ENCODE assay signal across 10 cellular contexts in the genomic region with DNA sequence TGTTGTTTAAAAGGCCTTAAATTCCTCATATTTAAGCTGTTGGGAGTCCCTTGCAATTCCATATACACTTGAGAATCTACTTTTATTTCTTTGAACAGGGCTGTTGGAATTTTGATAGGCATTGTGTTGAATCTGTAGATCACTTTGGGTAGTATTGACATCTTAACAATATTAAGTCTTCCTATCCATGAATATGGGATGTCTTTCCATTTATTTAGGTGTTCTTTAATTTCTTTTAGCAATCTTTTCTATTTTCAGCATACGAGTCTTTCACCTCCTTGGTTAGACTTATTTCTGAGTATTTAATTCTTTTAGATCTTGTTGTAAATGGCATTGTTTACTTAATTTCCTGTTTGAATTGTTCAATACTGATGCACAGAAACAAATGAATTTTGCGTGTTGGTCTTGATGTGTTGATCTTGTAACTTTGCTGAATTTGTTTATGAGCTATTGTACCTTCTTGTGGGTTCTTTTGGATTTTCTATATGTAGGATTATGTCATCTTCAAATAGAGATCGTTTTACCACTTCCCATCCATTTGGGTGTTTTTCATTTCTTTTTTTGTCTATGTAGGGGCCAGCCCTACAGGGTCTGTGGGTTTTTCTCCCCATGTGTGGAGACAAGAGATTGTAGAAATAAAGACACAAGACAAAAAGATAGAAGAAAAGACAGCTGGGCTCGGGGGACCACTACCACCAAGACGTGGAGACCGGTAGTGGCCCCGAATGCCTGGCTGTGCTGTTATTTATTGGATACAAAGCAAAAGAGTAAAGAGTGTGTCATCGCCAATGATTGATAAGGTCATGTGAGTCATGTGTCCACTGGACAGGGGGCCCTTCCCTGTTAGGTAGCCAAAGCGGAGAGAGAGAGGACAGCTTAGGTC.
DNase-seq lines count a peak whose midpoint lies in the region; ATAC-seq, FAIRE-seq and TF ChIP-seq lines count a peak whose summit lies in the region.
"Had no signal": no experiment of that assay in that cellular context is flagged by ENCODE, and none has a peak within 500 bp of the region (broad histone marks: within the 10 kb centered on the region; RNA-seq: fewer than 3 reads in every experiment).

No MANE protein-coding gene starts in this region.

- no peak overlapping the region for H3K9ac ChIP-seq in BLaER1
- peak overlapping the region; percentile 39 for H3K9ac ChIP-seq in SU-DHL-6 (ENCODE audit: low read length)

- H3K9me2 ChIP-seq in SU-DHL-6 (replicated peaks; ENCODE audit: insufficient read depth, low read length), result no peaks in the 10 kb centered on the region

- no peaks in the 10 kb centered on the region for H3K27me3 ChIP-seq in BLaER1
- no peaks in the 10 kb centered on the region for H3K27me3 ChIP-seq in SU-DHL-6 (ENCODE audit: low read length)
- H3K27me3 ChIP-seq in effector memory CD4-positive, alpha-beta T cell (replicated peaks; ENCODE audit: control insufficient read depth, insufficient read depth, low read length, poor library complexity, severe bottlenecking), result no peaks in the 10 kb centered on the region
- H3K27me3 ChIP-seq: esophagus muscularis mucosa, heart right ventricle had no signal

- ATAC-seq in HG03378 (IDR thresholded peaks at IDR 0.05; ENCODE audit: unreplicated experiment), result no peak
- ATAC-seq: heart right ventricle had no signal

- H2AFZ ChIP-seq in SU-DHL-6 (ENCODE audit: low read depth, low read length, severe bottlenecking), result peak overlapping the region; percentile 65

- H3K27ac ChIP-seq in BLaER1 (no peak overlapping the region), SU-DHL-6 (ENCODE audit: low read depth, low read length) (peak overlapping the region; percentile 76)
- peak overlapping the region; percentile 64 for H3K27ac ChIP-seq in effector memory CD4-positive, alpha-beta T cell (ENCODE audit: insufficient read depth, low read length, poor library complexity, severe bottlenecking)
- H3K27ac ChIP-seq: esophagus muscularis mucosa had no signal

- H3K79me2 ChIP-seq in SU-DHL-6 (ENCODE audit: insufficient read depth, low read length), result no peaks in the 10 kb centered on the region

- intact Hi-C loops in posterior cingulate gyrus (cut with DNase I), result loop anchor here (5.0 kb wide), 2 partner anchors 100 to 135 kb away; no protein-coding TSS in a partner anchor

- H3K4me3 ChIP-seq in BLaER1, result no peak overlapping the region
- peak overlapping the region; percentile 3; the same call in 1 of the 2 replicates for H3K4me3 ChIP-seq in GM12864 (ENCODE audit: low read depth, low read length)
- peak overlapping the region; percentile 20 for H3K4me3 ChIP-seq in SU-DHL-6 (ENCODE audit: insufficient read depth, low read length, poor library complexity, severe bottlenecking)
- peak overlapping the region; percentile 39 for H3K4me3 ChIP-seq in effector memory CD4-positive, alpha-beta T cell (ENCODE audit: insufficient read depth, low read depth, low read length, poor library complexity, severe bottlenecking)
- H3K4me3 ChIP-seq: esophagus muscularis mucosa had no signal

- H3K4me1 ChIP-seq in BLaER1, result peaks cover 9% of the 10 kb centered on the region
- peaks cover 5% of the 10 kb centered on the region for H3K4me1 ChIP-seq in effector memory CD4-positive, alpha-beta T cell (ENCODE audit: control insufficient read depth, insufficient read depth, low read length, poor library complexity, severe bottlenecking)
- H3K4me1 ChIP-seq: esophagus muscularis mucosa had no signal

- peaks cover 11% of the 10 kb centered on the region; the same call in 1 of the 2 replicates for H3F3A ChIP-seq in SU-DHL-6 (ENCODE audit: insufficient read depth)

- no peak for FAIRE-seq in H54 (lab: Jason Lieb, UNC)

- H4K20me1 ChIP-seq in BLaER1, result no peaks in the 10 kb centered on the region
- H4K20me1 ChIP-seq in SU-DHL-6 (ENCODE audit: low read depth, low read length), result no peaks in the 10 kb centered on the region

- peak overlapping the region; percentile 58 for H3K4me2 ChIP-seq in BLaER1
- H3K4me2 ChIP-seq in SU-DHL-6 (ENCODE audit: low read depth, low read length, poor library complexity, severe bottlenecking), result peak overlapping the region; percentile 65

- peaks cover 35% of the 10 kb centered on the region for H3K36me3 ChIP-seq in BLaER1
- H3K36me3 ChIP-seq in SU-DHL-6 (ENCODE audit: low read length), result no peaks in the 10 kb centered on the region
- H3K36me3 ChIP-seq in effector memory CD4-positive, alpha-beta T cell (ENCODE audit: control insufficient read depth, insufficient read depth, low read length), result no peaks in the 10 kb centered on the region
- H3K36me3 ChIP-seq: heart right ventricle had no signal

- TF ChIP-seq POLR2A in H54 (IDR thresholded peaks at IDR 0.05; ENCODE audit: low read depth, low read length), result no peak

- H3K9me3 ChIP-seq in BLaER1, result peaks cover 40% of the 10 kb centered on the region
- no peaks in the 10 kb centered on the region for H3K9me3 ChIP-seq in SU-DHL-6 (ENCODE audit: insufficient read depth, low read length)
- no peaks in the 10 kb centered on the region for H3K9me3 ChIP-seq in effector memory CD4-positive, alpha-beta T cell (ENCODE audit: control insufficient read depth, low read length)

- DNase-seq in GM12864 (ENCODE audit: low read depth) (no peak), posterior cingulate gyrus (no peak), H54 (ENCODE audit: insufficient read length, low spot score) (no peak)
- no peak for DNase-seq in effector memory CD4-positive, alpha-beta T cell
- DNase-seq in activated effector memory CD4-positive, alpha-beta T cell treated with anti-CD3 and anti-CD28 coated beads, Interleukin-2, amount 50 U/mL, for 16 hours, result no peak

- TF ChIP-seq CTCF in GM12864 (IDR thresholded peaks at IDR 0.05; ENCODE audit: low read depth, low read length, missing control alignments) (no peak), SU-DHL-6 (IDR thresholded peaks at IDR 0.05; ENCODE audit: insufficient read depth, low read length, poor library complexity, severe bottlenecking) (no peak)
